In the genomic region with DNA sequence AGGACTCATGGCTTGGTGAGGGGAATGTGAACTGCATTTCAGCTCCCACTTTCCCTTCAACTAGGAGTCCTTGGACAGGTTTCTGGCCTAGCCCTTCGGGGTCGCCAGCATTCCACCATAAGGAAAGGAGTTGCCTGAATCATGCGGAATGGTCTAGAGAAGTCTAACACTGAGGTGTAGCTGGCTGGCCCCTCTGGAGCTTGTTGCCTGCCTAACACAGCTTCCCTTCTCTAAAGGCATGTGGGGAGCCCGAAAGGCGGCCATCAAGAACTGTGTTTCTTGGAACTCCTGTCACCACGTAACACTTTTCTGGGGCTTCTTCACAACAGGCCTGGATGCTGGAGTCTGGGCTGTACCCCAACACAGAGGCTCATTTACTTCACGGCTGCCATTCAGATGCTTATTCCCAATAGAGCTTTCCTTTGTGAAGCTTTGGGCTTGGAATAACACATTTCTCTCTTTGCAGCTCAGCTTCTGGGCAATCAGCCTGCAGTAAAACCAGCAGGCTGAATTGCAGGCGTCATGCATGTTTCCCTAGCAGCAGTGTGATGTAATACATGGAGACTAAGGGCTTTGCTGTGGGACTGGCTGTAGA, we compare ENCODE assay signal across 18 cellular contexts. TPM values are rescaled to one million over a fixed set of nuclear protein-coding genes. Genes with fewer than 3 reads are reported as not detected.
A peak's percentile ranks its signal among the peaks of the same experiment; 100 is the strongest.
DNase-seq lines count a peak whose midpoint lies in the region; ATAC-seq and TF ChIP-seq lines count a peak whose summit lies in the region.
"Had no signal": no experiment of that assay in that cellular context is flagged by ENCODE, and none has a peak within 500 bp of the region (broad histone marks: within the 10 kb centered on the region; RNA-seq: fewer than 3 reads in every experiment).

No MANE protein-coding gene starts in this region.

- no peak overlapping the region for H2AFZ ChIP-seq in MM.1S (ENCODE audit: low read length)

- no peak overlapping the region for H3K4me3 ChIP-seq in MM.1S (ENCODE audit: low read length)
- H3K4me3 ChIP-seq: BLaER1 had no signal

- H3K4me1 ChIP-seq in MM.1S (ENCODE audit: low read length) = no peaks in the 10 kb centered on the region

- peak overlapping the region; percentile 70 for H3K27ac ChIP-seq in cingulate gyrus (ENCODE audit: low read depth, low read length)
- no peak overlapping the region for H3K27ac ChIP-seq in MM.1S (ENCODE audit: low read length)
- H3K27ac ChIP-seq: BLaER1 had no signal

- peak in 10 of 14 donors; percentile 2 to 27 (median 16) for DNase-seq in C1 segment of cervical spinal cord (lab: John Stamatoyannopoulos, UW)
- DNase-seq in inferior parietal cortex (ENCODE audit: extremely low spot score) = peak; percentile 24
- DNase-seq in pons (ENCODE audit: low spot score) = peak; percentile 83
- DNase-seq in left colon = no peak
- DNase-seq in NCI-H446 treated with DMSO at 0.1 percent for 48 hours (lab: John Stamatoyannopoulos, UW) = no peak
- DNase-seq in MM.1S = no peak
- DNase-seq: CD8-positive, alpha-beta memory T cell; DND-41; GDM1; GOT3; MV-4-11; NCI-H1417; NCI-H187 treated with DMSO at 0.1 percent for 48 hours had no signal

- TF ChIP-seq CTCF in MM.1S (IDR thresholded peaks at IDR 0.05; ENCODE audit: low read length) = no peak

- no peak overlapping the region for H3K4me2 ChIP-seq in MM.1S (ENCODE audit: low read depth, low read length)
- H3K4me2 ChIP-seq: BLaER1 had no signal

- H3K27me3 ChIP-seq in MM.1S (replicated peaks; ENCODE audit: insufficient read depth, low read length) = no peaks in the 10 kb centered on the region

- H4K20me1 ChIP-seq in MM.1S (ENCODE audit: insufficient read depth, low read length) = no peaks in the 10 kb centered on the region

- no peaks in the 10 kb centered on the region for H3F3A ChIP-seq in MM.1S (ENCODE audit: insufficient read depth, low read length)

- no peaks in the 10 kb centered on the region for H3K36me3 ChIP-seq in MM.1S (replicated peaks; ENCODE audit: insufficient read depth, low read length)
- H3K36me3 ChIP-seq: BLaER1 had no signal

- no peaks in the 10 kb centered on the region for H3K9me2 ChIP-seq in MM.1S (replicated peaks; ENCODE audit: insufficient read depth, low read length)

- ATAC-seq in left colon = no peak
- ATAC-seq in GM21825 (IDR thresholded peaks at IDR 0.05; ENCODE audit: unreplicated experiment) = no peak

- H3K79me2 ChIP-seq in MM.1S (ENCODE audit: low read length) = no peaks in the 10 kb centered on the region

- H3K9ac ChIP-seq in MM.1S (ENCODE audit: low read length) = no peak overlapping the region
- H3K9ac ChIP-seq: BLaER1 had no signal

- intact Hi-C loops in left colon (cut with DNase I, micrococcal nuclease) = no loop called here

- no peaks in the 10 kb centered on the region for H3K9me3 ChIP-seq in MM.1S (replicated peaks; ENCODE audit: insufficient read depth, low read length)
- H3K9me3 ChIP-seq: BLaER1 had no signal

RNA-seq across cellular contexts. Expression of a gene that starts 5.3 kb away (rescaled TPM):
- under 1 TPM in 1 of 2 donors, not detected in 1; 0.03 TPM for total RNA-seq in left colon
- total RNA-seq: A172; CD8-positive, alpha-beta memory T cell had no signal

RNA-seq across cellular contexts. Expression of a gene that starts 55.6 kb away (rescaled TPM):
- total RNA-seq in left colon = not detected
- total RNA-seq: CD8-positive, alpha-beta memory T cell; NCI-H460 had no signal

Comparison
In these comparisons a context has a peak if more than half of its experiments do, and no peak if none do; other contexts are left out.
1. DNase-seq: peak in C1 segment of cervical spinal cord (10 of 14), inferior parietal cortex (single experiment) and pons (single experiment); none in left colon (0 of 2), NCI-H446 treated with DMSO at 0.1 percent for 48 hours (single experiment) and MM.1S (single experiment).